In the genomic region with DNA sequence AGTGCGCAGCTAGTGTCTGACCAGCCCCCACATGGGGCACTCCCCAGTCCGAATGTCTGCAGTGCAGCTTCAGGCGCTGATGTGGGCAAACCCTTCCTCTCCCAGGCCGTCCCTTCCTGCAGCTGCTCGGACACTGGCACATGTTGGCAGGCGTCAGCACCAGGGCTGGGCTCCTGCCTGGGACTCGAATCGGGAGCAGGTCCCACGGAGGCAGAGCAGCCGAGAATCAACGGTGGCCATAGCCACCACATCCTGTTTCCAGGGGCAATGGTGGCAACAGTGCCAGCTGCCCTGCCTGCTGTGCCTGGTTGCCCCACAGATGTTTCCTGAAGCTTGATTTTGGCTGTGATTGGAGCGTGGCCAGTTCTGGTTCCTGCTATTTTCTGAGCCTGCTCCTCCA, we compare ENCODE assay signal across 18 cellular contexts.
DNase-seq lines count a peak whose midpoint lies in the region; ATAC-seq and TF ChIP-seq lines count a peak whose summit lies in the region.
"Had no signal": no experiment of that assay in that cellular context is flagged by ENCODE, and none has a peak within 500 bp of the region (broad histone marks: within the 10 kb centered on the region; RNA-seq: fewer than 3 reads in every experiment).

No MANE protein-coding gene starts in this region.

- peak overlapping the region in 8 of 10 experiments; percentile 45 to 57 (median 52); a peak in 17 of 20 replicates for H3K4me3 ChIP-seq in BLaER1 treated with 17β-estradiol and CSF1 and Interleukin-3, amounts not matched to agents 10 nM and 100 nM
- H3K4me3 ChIP-seq in neuronal stem cell (ENCODE audit: low read length in 2 of 2), result no peak overlapping the region
- no peak overlapping the region for H3K4me3 ChIP-seq in coronary artery
- H3K4me3 ChIP-seq: cardiac muscle cell, esophagus squamous epithelium, lung, prostate gland had no signal

- H2BK15ac ChIP-seq in neuronal stem cell (ENCODE audit: low read length), result peak overlapping the region; percentile 80

- H3K14ac ChIP-seq in neuronal stem cell (ENCODE audit: low read length), result peak overlapping the region; percentile 9

- H2BK120ac ChIP-seq in neuronal stem cell (ENCODE audit: low read depth, low read length), result peak overlapping the region; percentile 77

- no peak for TF ChIP-seq CTCF in coronary artery (IDR thresholded peaks at IDR 0.05)

- no peak overlapping the region for H3K23ac ChIP-seq in neuronal stem cell (ENCODE audit: low read depth, low read length, poor library complexity)

- DNase-seq in Kasumi-1 (lab: John Stamatoyannopoulos, UW) (peak; percentile 52 to 59), neuronal stem cell (ENCODE audit: low spot score) (no peak), NCI-H2227 (lab: John Stamatoyannopoulos, UW; ENCODE audit: unreplicated experiment) (no peak), coronary artery (ENCODE audit: low spot score) (no peak), RKO (ENCODE audit: low spot score) (no peak), DMS53 treated with DMSO at 0.1 percent for 48 hours (lab: John Stamatoyannopoulos, UW; ENCODE audit: unreplicated experiment) (no peak)
- DNase-seq: activated CD4-positive, CD25-positive, alpha-beta regulatory T cell treated with anti-CD3 and anti-CD28 coated beads, Interleukin-2, amount 50 U/mL, for 72 hours; CD4-positive, alpha-beta memory T cell; DMS79 treated with DMSO at 0.1 percent for 48 hours; esophagus squamous epithelium; NCI-H2081 treated with DMSO at 0.1 percent for 48 hours; NCI-H526 treated with DMSO at 0.1 percent for 48 hours; stimulated activated naive CD8-positive, alpha-beta T cell treated with anti-CD3 and anti-CD28 coated beads, Interleukin-15, amount 100 ng/mL, for 72 hours had no signal

- H2AK5ac ChIP-seq in neuronal stem cell (ENCODE audit: low read depth, low read length), result peak overlapping the region; percentile 72

- peak overlapping the region; percentile 46 to 79 (median 64); a peak in 20 of 22 replicates for H3K9ac ChIP-seq in BLaER1 treated with 17β-estradiol and CSF1 and Interleukin-3, amounts not matched to agents 10 nM and 100 nM
- H3K9ac ChIP-seq in neuronal stem cell (ENCODE audit: low read depth, low read length, poor library complexity), result no peak overlapping the region

- H3K9me3 ChIP-seq in BLaER1 treated with 17β-estradiol and CSF1 and Interleukin-3, amounts not matched to agents 10 nM and 100 nM (replicated peaks in 1 of 11), result peaks cover 0 to 25% (median 14%) of the 10 kb centered on the region in 11 experiments; a peak in 15 of 22 replicates
- no peaks in the 10 kb centered on the region for H3K9me3 ChIP-seq in neuronal stem cell (replicated peaks in 1 of 2; ENCODE audit: control insufficient read depth in 2 of 2, insufficient read depth in 1 of 2, low read depth in 1 of 2, low read length in 2 of 2)
- H3K9me3 ChIP-seq: esophagus squamous epithelium, prostate gland had no signal

- ATAC-seq in esophagus mucosa, result peak; percentile 48
- ATAC-seq: stimulated activated naive CD8-positive, alpha-beta T cell treated with anti-CD3 and anti-CD28 coated beads, Interleukin-15, amount 100 ng/mL, for 72 hours had no signal

- H3K27me3 ChIP-seq in BLaER1 treated with 17β-estradiol and CSF1 and Interleukin-3, amounts not matched to agents 10 nM and 100 nM, result no peaks in the 10 kb centered on the region
- H3K27me3 ChIP-seq in neuronal stem cell (ENCODE audit: control insufficient read depth in 3 of 3, insufficient read depth in 3 of 3, low read depth in 1 of 3, low read length in 3 of 3), result no peaks in the 10 kb centered on the region
- H3K27me3 ChIP-seq: cardiac muscle cell, esophagus squamous epithelium had no signal

- peak overlapping the region; percentile 68 for H4K91ac ChIP-seq in neuronal stem cell (ENCODE audit: low read depth, low read length, poor library complexity)

- H4K8ac ChIP-seq in neuronal stem cell (ENCODE audit: low read depth, low read length), result no peak overlapping the region

- H3K27ac ChIP-seq in BLaER1 treated with 17β-estradiol and CSF1 and Interleukin-3, amounts not matched to agents 10 nM and 100 nM, result peak overlapping the region; percentile 38 to 92 (median 84); a peak in 20 of 22 replicates
- no peak overlapping the region for H3K27ac ChIP-seq in neuronal stem cell (replicated peaks; ENCODE audit: low read length)
- no peak overlapping the region for H3K27ac ChIP-seq in coronary artery
- H3K27ac ChIP-seq: cardiac muscle cell, prostate gland had no signal

- H3K4me2 ChIP-seq in BLaER1 treated with 17β-estradiol and CSF1 and Interleukin-3, amounts not matched to agents 10 nM and 100 nM, result peak overlapping the region; percentile 89 to 98 (median 94)
- no peak overlapping the region for H3K4me2 ChIP-seq in neuronal stem cell (ENCODE audit: insufficient read depth, low read length, poor library complexity, severe bottlenecking)

- H3K18ac ChIP-seq in neuronal stem cell (ENCODE audit: low read length), result peak overlapping the region; percentile 88

- H3K36me3 ChIP-seq in BLaER1 treated with 17β-estradiol and CSF1 and Interleukin-3, amounts not matched to agents 10 nM and 100 nM, result peaks cover 15 to 39% (median 28%) of the 10 kb centered on the region in 11 experiments; a peak in 21 of 22 replicates
- H3K36me3 ChIP-seq in neuronal stem cell (replicated peaks in 1 of 2; ENCODE audit: control insufficient read depth in 2 of 2, insufficient read depth in 2 of 2, low read length in 2 of 2), result no peaks in the 10 kb centered on the region
- H3K36me3 ChIP-seq: cardiac muscle cell, prostate gland had no signal

- peak overlapping the region; percentile 95 for H2BK12ac ChIP-seq in neuronal stem cell (ENCODE audit: low read length)

- H3K4me1 ChIP-seq in BLaER1 treated with 17β-estradiol and CSF1 and Interleukin-3, amounts not matched to agents 10 nM and 100 nM, result peaks cover 32 to 64% (median 56%) of the 10 kb centered on the region in 10 experiments
- peaks cover 0 to 14% of the 10 kb centered on the region in 2 donors for H3K4me1 ChIP-seq in neuronal stem cell (ENCODE audit: control insufficient read depth in 2 of 2, insufficient read depth in 1 of 2, low read depth in 1 of 2, low read length in 2 of 2)
- H3K4me1 ChIP-seq: prostate gland had no signal

- WGBS in neuronal stem cell (ENCODE audit: extremely low coverage in 2 of 2, insufficient read length in 2 of 2, insufficient replicate concordance in 1 of 2), 2 donors, result no CpG with 5 or more reads among the region's 12 CpGs

- H2BK5ac ChIP-seq in neuronal stem cell (ENCODE audit: low read length), result peak overlapping the region; percentile 29

- no peaks in the 10 kb centered on the region for H3K79me1 ChIP-seq in neuronal stem cell (ENCODE audit: low read depth, low read length)

- H3K4ac ChIP-seq in neuronal stem cell (ENCODE audit: low read length), result no peak overlapping the region

- H4K20me1 ChIP-seq in BLaER1 treated with 17β-estradiol and CSF1 and Interleukin-3, amounts not matched to agents 10 nM and 100 nM, result peaks cover 0 to 21% (median 0%) of the 10 kb centered on the region in 11 experiments; a peak in 6 of 22 replicates

- no peak overlapping the region for H2AFZ ChIP-seq in neuronal stem cell (ENCODE audit: low read length)

Comparison
In these comparisons a context has a peak if more than half of its experiments do, and no peak if none do; other contexts are left out.
1. H3K27ac ChIP-seq: peak in BLaER1 treated with 17β-estradiol and CSF1 and Interleukin-3, amounts not matched to agents 10 nM and 100 nM (11 of 11); none in neuronal stem cell (single experiment) and coronary artery (0 of 2).
2. H3K4me3 ChIP-seq: peak in BLaER1 treated with 17β-estradiol and CSF1 and Interleukin-3, amounts not matched to agents 10 nM and 100 nM (8 of 10); none in neuronal stem cell (0 of 2) and coronary artery (single experiment).
3. DNase-seq: peak in Kasumi-1 (2 of 2); none in neuronal stem cell (single experiment), NCI-H2227 (single experiment), coronary artery (single experiment), RKO (single experiment) and DMS53 treated with DMSO at 0.1 percent for 48 hours (single experiment).